21 cellular contexts compared by ENCODE assay signal in genomic region chr11:86693501-86693900, GRCh38.
"Had no signal": no experiment of that assay in that cellular context is flagged by ENCODE, and none has a peak within 500 bp of the region (broad histone marks: within the 10 kb centered on the region; RNA-seq: fewer than 3 reads in every experiment).

No MANE protein-coding gene starts in this region.

- H3K4me3 ChIP-seq: coronary artery, gastroesophageal sphincter, neural progenitor cell, ovary, right atrium auricular region, suprapubic skin, tibial artery, upper lobe of left lung, uterus had no signal

- DNase-seq: effector CD4-positive, alpha-beta T cell; endodermal cell; glutamatergic neuron; islet precursor cell; mammary epithelial cell; nucleus accumbens; ovary; small intestine; stimulated activated CD4-positive, alpha-beta T cell treated with anti-CD3 and anti-CD28 coated beads, Interleukin-2, amount 100 ng/mL, for 48 hours; stimulated activated naive CD4-positive, alpha-beta T cell treated with Interleukin-2 at 50 U/mL for 16 hours; tibial artery; upper lobe of left lung; uterus had no signal

- FAIRE-seq: endothelial cell of umbilical vein, small intestine had no signal

- H3K9me3 ChIP-seq: gastroesophageal sphincter, ovary, right atrium auricular region, suprapubic skin, tibial artery, upper lobe of left lung, uterus had no signal

- H3K36me3 ChIP-seq: gastroesophageal sphincter, neural progenitor cell, ovary, right atrium auricular region, suprapubic skin, tibial artery, upper lobe of left lung, uterus had no signal

- H3K4me1 ChIP-seq: uterus had no signal

- H3K27me3 ChIP-seq: gastroesophageal sphincter, neural progenitor cell, ovary, right atrium auricular region, suprapubic skin, tibial artery, upper lobe of left lung, uterus had no signal

- ATAC-seq: gastroesophageal sphincter; left lobe of liver; natural killer cell treated with Interleukin-12 subunit alpha and Interleukin-12 subunit beta and Interleukin-15 and Interleukin-18, amount 100 ng/mL, for 72 hours had no signal

- H3K27ac ChIP-seq: coronary artery, gastroesophageal sphincter, neural progenitor cell, ovary, right atrium auricular region, suprapubic skin, tibial artery, upper lobe of left lung, uterus had no signal
